24 cellular contexts compared by ENCODE assay signal in the genomic region with DNA sequence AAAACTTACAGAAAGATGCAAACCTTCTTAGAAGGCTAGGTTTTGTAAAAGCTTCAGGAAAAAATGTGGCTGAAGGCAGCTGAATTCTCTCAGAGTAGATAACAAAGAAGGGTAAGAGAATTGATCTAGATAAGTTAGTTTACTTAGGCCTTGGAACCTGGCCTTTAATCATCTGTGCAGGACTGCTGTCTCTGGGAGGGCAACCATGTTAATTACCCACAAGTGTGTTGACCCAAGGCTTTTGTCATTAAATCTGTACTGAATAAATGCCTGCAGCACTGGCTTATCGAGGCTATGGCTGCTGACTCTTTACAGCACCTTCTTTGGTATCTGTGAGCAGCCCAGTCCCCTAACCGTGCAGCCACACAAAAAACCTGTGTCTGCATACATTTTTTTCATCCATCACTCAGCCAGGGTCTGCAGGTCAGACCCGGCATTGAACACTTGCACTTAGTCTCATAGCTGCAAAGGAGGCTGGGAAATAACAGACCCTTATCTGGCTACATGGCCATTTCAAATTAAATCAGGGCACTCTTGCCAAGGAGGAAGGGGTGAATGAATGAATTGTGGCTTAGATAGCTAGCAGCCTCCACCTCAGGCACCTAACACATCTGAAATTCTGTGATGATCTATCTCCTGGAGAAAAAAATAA.
DNase-seq lines count a peak whose midpoint lies in the region; ATAC-seq and TF ChIP-seq lines count a peak whose summit lies in the region.
"Had no signal": no experiment of that assay in that cellular context is flagged by ENCODE, and none has a peak within 500 bp of the region (broad histone marks: within the 10 kb centered on the region; RNA-seq: fewer than 3 reads in every experiment).

No MANE protein-coding gene starts in this region.

- in situ Hi-C loops in mammary epithelial cell (cut with MboI; ENCODE audit: low sequenced_read_pairs in 2 of 2): no loop called here

- no peaks in the 10 kb centered on the region for H3K4me1 Mint-ChIP-seq in MCF 10A (ENCODE audit: insufficient read depth, unreplicated experiment)

- H2AFZ ChIP-seq in mammary epithelial cell (ENCODE audit: low read depth, low read length) (peak overlapping the region; percentile 40), hepatocyte (no peak overlapping the region), trophoblast cell (ENCODE audit: insufficient read depth, low read length, poor library complexity) (no peak overlapping the region)
- H2AFZ ChIP-seq: GM23248 had no signal

- H3K9me2 ChIP-seq in hepatocyte (replicated peaks; ENCODE audit: insufficient read depth): no peaks in the 10 kb centered on the region

- no peak overlapping the region for H3K4me3 ChIP-seq in mammary epithelial cell (replicated peaks in 1 of 3; ENCODE audit: insufficient read depth in 1 of 3, low read depth in 2 of 3, low read length in 3 of 3)
- H3K4me3 ChIP-seq in HUES64 (ENCODE audit: low read length): no peak overlapping the region
- H3K4me3 ChIP-seq in hepatocyte: no peak overlapping the region
- no peak overlapping the region for H3K4me3 ChIP-seq in trophoblast cell (ENCODE audit: low read depth, low read length)
- H3K4me3 ChIP-seq: GM12878, GM23248, SJCRH30 had no signal

- H4K20me1 ChIP-seq in mammary epithelial cell (ENCODE audit: insufficient read depth, low read length) (no peaks in the 10 kb centered on the region), hepatocyte (ENCODE audit: insufficient read depth, poor library complexity, severe bottlenecking) (no peaks in the 10 kb centered on the region)

- no peak overlapping the region for H2BK5ac ChIP-seq in trophoblast cell (ENCODE audit: low read depth, low read length, poor library complexity)

- H3K4me2 ChIP-seq in mammary epithelial cell (ENCODE audit: insufficient read depth, low read depth, low read length): no peak overlapping the region
- H3K4me2 ChIP-seq in hepatocyte: no peak overlapping the region
- no peak overlapping the region for H3K4me2 ChIP-seq in trophoblast cell (ENCODE audit: low read length)

- H4K91ac ChIP-seq in trophoblast cell (ENCODE audit: low read depth, low read length): no peak overlapping the region

- no peaks in the 10 kb centered on the region for H3K4me1 ChIP-seq in mammary epithelial cell (ENCODE audit: insufficient read depth, low read length)
- H3K4me1 ChIP-seq in HUES64 (ENCODE audit: insufficient read depth, low read length): no peaks in the 10 kb centered on the region; the same call in 1 of the 2 replicates
- H3K4me1 ChIP-seq in hepatocyte (ENCODE audit: insufficient read depth): no peaks in the 10 kb centered on the region
- H3K4me1 ChIP-seq in trophoblast cell (ENCODE audit: control insufficient read depth in 1 of 2, insufficient read depth in 2 of 2, low read length in 2 of 2): peaks cover 11 to 15% of the 10 kb centered on the region in 2 experiments

- H3K79me2 ChIP-seq in mammary epithelial cell (ENCODE audit: insufficient read depth, low read length) (no peaks in the 10 kb centered on the region), hepatocyte (no peaks in the 10 kb centered on the region), trophoblast cell (ENCODE audit: control insufficient read depth, insufficient read depth, low read length, poor library complexity) (no peaks in the 10 kb centered on the region)

- 93% methylated on average over 3 of the region's 3 CpGs for WGBS in mammary epithelial cell (ENCODE audit: low coverage, missing lambda C conversion rate)
- 88% methylated on average over 3 of the region's 3 CpGs for WGBS in HUES64
- WGBS in hepatocyte (ENCODE audit: low lambda C conversion rate, missing lambda C conversion rate): 44% methylated on average over 3 of the region's 3 CpGs
- WGBS in trophoblast cell (ENCODE audit: extremely low coverage, insufficient coverage, insufficient read length): no CpG with 5 or more reads among the region's 3 CpGs

- H2AK5ac ChIP-seq in trophoblast cell (ENCODE audit: low read length): no peak overlapping the region

- DNase-seq in mammary epithelial cell (no peak), MCF 10A (ENCODE audit: unreplicated experiment) (no peak), hepatocyte (ENCODE audit: low spot score) (no peak), trophoblast cell (peak in 1 of 2 donors; percentile 57), SW480 (ENCODE audit: low spot score) (no peak), NCI-H446 treated with DMSO at 0.1 percent for 48 hours (lab: John Stamatoyannopoulos, UW) (no peak)
- DNase-seq: 8988T; CD4-positive, alpha-beta T cell; COR-L47; DMS 273 treated with DMSO at 0.1 percent for 48 hours; DMS79 treated with DMSO at 0.1 percent for 48 hours; GM23248; KG1; MV-4-11; NCI-H1105 treated with DMSO at 0.1 percent for 48 hours; NCI-H1694 treated with DMSO at 0.1 percent for 48 hours; NCI-H2081 treated with DMSO at 0.1 percent for 48 hours; NCI-H2171 treated with DMSO at 0.1 percent for 48 hours; NCI-H526; OCI-M1; SJCRH30 had no signal

- H3K36me3 Mint-ChIP-seq in MCF 10A (ENCODE audit: insufficient read depth, unreplicated experiment): no peaks in the 10 kb centered on the region

- CTCF ChIA-PET in mammary epithelial cell (lab: Charles Lee; ENCODE audit: low non-redundant PET) (no interaction called here), MCF 10A (lab: Yijun Ruan, JAX) (interaction anchor here (1.4 kb wide), 1 partner anchor 9 kb away, joined by 5 read pairs; no protein-coding TSS in a partner anchor)

- H3K36me3 ChIP-seq in mammary epithelial cell (ENCODE audit: insufficient read depth, low read length) (no peaks in the 10 kb centered on the region), HUES64 (ENCODE audit: insufficient read depth, low read length) (no peaks in the 10 kb centered on the region), hepatocyte (replicated peaks; ENCODE audit: insufficient read depth, low read depth) (no peaks in the 10 kb centered on the region), trophoblast cell (ENCODE audit: control insufficient read depth in 1 of 2, insufficient read depth in 2 of 2, low read length in 2 of 2) (no peaks in the 10 kb centered on the region)
- H3K36me3 ChIP-seq: SJCRH30 had no signal

- no peak overlapping the region for H4K12ac ChIP-seq in trophoblast cell (ENCODE audit: low read depth, low read length)

- no peaks in the 10 kb centered on the region for H3K9me3 ChIP-seq in mammary epithelial cell (replicated peaks; ENCODE audit: insufficient read depth, low read length)
- 0 out of 2 replicates have a peak, but pooled peaks cover 5% of the 10 kb centered on the region for H3K9me3 ChIP-seq in HUES64 (ENCODE audit: insufficient read depth, low read depth, low read length)
- no peaks in the 10 kb centered on the region for H3K9me3 ChIP-seq in hepatocyte (ENCODE audit: low read depth)
- H3K9me3 ChIP-seq in trophoblast cell (ENCODE audit: insufficient read depth, low read depth, low read length): no peaks in the 10 kb centered on the region
- H3K9me3 ChIP-seq: SJCRH30 had no signal

- TF ChIP-seq CTCF in mammary epithelial cell (conservative IDR thresholded peaks at IDR 0.05 in 1 of 2, IDR thresholded peaks at IDR 0.05 in 1 of 2; ENCODE audit: extremely low read depth in 1 of 2, insufficient read depth in 1 of 2, low read depth in 1 of 2, low read length in 2 of 2) (no peak), MCF 10A (IDR thresholded peaks at IDR 0.05; ENCODE audit: unreplicated experiment) (no peak), hepatocyte (IDR thresholded peaks at IDR 0.05; ENCODE audit: poor library complexity) (no peak)

- H2BK120ac ChIP-seq in trophoblast cell (ENCODE audit: insufficient read depth, low read length, poor library complexity): no peak overlapping the region

- H3K4ac ChIP-seq in trophoblast cell (ENCODE audit: low read depth, low read length): no peak overlapping the region

- no peak overlapping the region for H3K9ac ChIP-seq in mammary epithelial cell (ENCODE audit: insufficient read depth, low read length)
- no peak overlapping the region for H3K9ac ChIP-seq in HUES64 (ENCODE audit: low read depth, low read length)
- H3K9ac ChIP-seq in trophoblast cell (ENCODE audit: low read length): no peak overlapping the region
- H3K9ac ChIP-seq: GM23248 had no signal

- no peak overlapping the region for H3K18ac ChIP-seq in trophoblast cell (ENCODE audit: low read length)

- H3K27me3 Mint-ChIP-seq in MCF 10A (ENCODE audit: insufficient read depth, unreplicated experiment): no peaks in the 10 kb centered on the region
- H3K27me3 Mint-ChIP-seq: CD4-positive, alpha-beta T cell had no signal

- POLR2A ChIA-PET in MCF 10A (lab: Yijun Ruan, JAX): interaction anchor here (0.6 kb wide), 1 partner anchor 328 kb away, joined by 3 read pairs; no protein-coding TSS in a partner anchor

- dilution Hi-C loops in mammary epithelial cell (cut with HindIII; ENCODE audit: low sequenced_read_pairs): loop anchor here (5.0 kb wide), 2 partner anchors 55 to 110 kb away; no protein-coding TSS in a partner anchor

- intact Hi-C loops in mammary epithelial cell (cut with micrococcal nuclease) (no loop called here), MCF 10A (cut with micrococcal nuclease) (no loop called here)

- H3K27me3 ChIP-seq in mammary epithelial cell (ENCODE audit: insufficient read depth, low read length) (no peaks in the 10 kb centered on the region), HUES64 (ENCODE audit: insufficient read depth, low read length) (no peaks in the 10 kb centered on the region), hepatocyte (no peaks in the 10 kb centered on the region), trophoblast cell (ENCODE audit: insufficient read depth, low read length) (no peaks in the 10 kb centered on the region)
- H3K27me3 ChIP-seq: SJCRH30 had no signal

- H3K23ac ChIP-seq in trophoblast cell (ENCODE audit: low read length): no peak overlapping the region

- no peak overlapping the region for H3K27ac Mint-ChIP-seq in MCF 10A (ENCODE audit: low read depth, unreplicated experiment)
- H3K27ac Mint-ChIP-seq: CD4-positive, alpha-beta T cell had no signal

- no peak overlapping the region for H3K14ac ChIP-seq in trophoblast cell (ENCODE audit: low read length)

- no peak overlapping the region for H3K27ac ChIP-seq in mammary epithelial cell (ENCODE audit: insufficient read depth, low read depth, low read length)
- peak overlapping the region; percentile 46; the same call in 1 of the 2 replicates for H3K27ac ChIP-seq in HUES64 (ENCODE audit: low read depth, low read length)
- peak overlapping the region; percentile 35 for H3K27ac ChIP-seq in hepatocyte
- peak overlapping the region; percentile 48 for H3K27ac ChIP-seq in trophoblast cell (ENCODE audit: low read depth, low read length)
- H3K27ac ChIP-seq: GM23248, SJCRH30 had no signal

- peaks cover 15% of the 10 kb centered on the region for H3K79me1 ChIP-seq in trophoblast cell (ENCODE audit: low read length)

- BruUV-seq in mammary epithelial cell (replicated peaks; lab: Mats Ljungman, UMichigan): no TSS peak
- no TSS peak for BruUV-seq in MCF 10A (replicated peaks; lab: Mats Ljungman, UMichigan)

- no peak overlapping the region for H4K8ac ChIP-seq in trophoblast cell (ENCODE audit: low read depth, low read length)

- no peak for ATAC-seq in HG03460 (IDR thresholded peaks at IDR 0.05; ENCODE audit: unreplicated experiment)
- ATAC-seq: GM12878 had no signal

- no peak overlapping the region for H3K4me3 Mint-ChIP-seq in MCF 10A (ENCODE audit: unreplicated experiment)
- H3K4me3 Mint-ChIP-seq: CD4-positive, alpha-beta T cell had no signal

- no peak overlapping the region for H2BK12ac ChIP-seq in trophoblast cell (ENCODE audit: low read length)

- no peaks in the 10 kb centered on the region for H3K9me3 Mint-ChIP-seq in MCF 10A (ENCODE audit: unreplicated experiment)
- H3K9me3 Mint-ChIP-seq: CD4-positive, alpha-beta T cell had no signal
